1 cellular context compared by ENCODE assay signal in genomic region chr15:80289558-80290277, GRCh38.
TF ChIP-seq lines count a peak whose summit lies in the region.

No MANE protein-coding gene starts in this region.

TF ChIP-seq in GM23338, 12 proteins besides CTCF, POLR2A, EP300 and RAD21 (continued from another document):
- TF ChIP-seq POLR2AphosphoS5 (IDR thresholded peaks at IDR 0.05; ENCODE audit: low read depth) (no peak), REST (IDR thresholded peaks at IDR 0.05; ENCODE audit: unreplicated experiment) (no peak), STAT1 (IDR thresholded peaks at IDR 0.05; ENCODE audit: unreplicated experiment) (no peak), EZH2phosphoT487 (IDR thresholded peaks at IDR 0.05; ENCODE audit: unreplicated experiment) (no peak), CREB1 (CRISPR knock-in tag; IDR thresholded peaks at IDR 0.05; ENCODE audit: low read depth) (no peak), ETS1 (IDR thresholded peaks at IDR 0.05) (no peak), JUNB (IDR thresholded peaks at IDR 0.05; ENCODE audit: unreplicated experiment) (no peak)
TF ChIP-seq in GM23338: peak in this region for 0.
